In the genomic region with DNA sequence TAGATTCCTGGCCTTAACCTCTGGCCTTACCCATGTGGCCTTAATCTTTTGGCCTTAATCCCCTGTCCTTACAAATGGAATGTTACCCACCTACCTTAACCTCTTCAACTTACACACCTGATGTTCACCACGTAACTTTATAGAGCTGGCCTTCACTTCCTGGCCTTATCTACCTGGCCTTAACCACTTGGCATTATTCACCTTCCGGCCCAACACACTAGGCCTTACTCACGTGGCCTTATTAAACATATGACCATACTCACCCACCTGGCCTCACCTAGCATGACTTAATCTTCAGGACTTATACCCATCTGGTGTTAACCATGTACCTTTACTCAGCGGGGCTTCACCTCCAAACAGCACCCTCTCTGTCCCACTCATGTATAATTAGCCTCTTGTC, we compare ENCODE assay signal across 8 cellular contexts.
"Had no signal": no experiment of that assay in that cellular context is flagged by ENCODE, and none has a peak within 500 bp of the region (broad histone marks: within the 10 kb centered on the region; RNA-seq: fewer than 3 reads in every experiment).

No MANE protein-coding gene starts in this region.

- DNase-seq: H9, HCEC 1CT, IMR-90 had no signal

- FAIRE-seq: H1, H54, HTR-8/SVneo, K562 had no signal

- H3K4me3 ChIP-seq: GM23338, K562 had no signal

- H3K4me1 Mint-ChIP-seq: GM23338, H9 had no signal

- H3K27ac Mint-ChIP-seq: GM23338, H9 had no signal

- H3K4me3 Mint-ChIP-seq: GM23338, H9 had no signal

- H3K9me3 Mint-ChIP-seq: GM23338, H9 had no signal

- ATAC-seq: GM23338, K562 had no signal
